32 cellular contexts compared by ENCODE assay signal in the genomic region with DNA sequence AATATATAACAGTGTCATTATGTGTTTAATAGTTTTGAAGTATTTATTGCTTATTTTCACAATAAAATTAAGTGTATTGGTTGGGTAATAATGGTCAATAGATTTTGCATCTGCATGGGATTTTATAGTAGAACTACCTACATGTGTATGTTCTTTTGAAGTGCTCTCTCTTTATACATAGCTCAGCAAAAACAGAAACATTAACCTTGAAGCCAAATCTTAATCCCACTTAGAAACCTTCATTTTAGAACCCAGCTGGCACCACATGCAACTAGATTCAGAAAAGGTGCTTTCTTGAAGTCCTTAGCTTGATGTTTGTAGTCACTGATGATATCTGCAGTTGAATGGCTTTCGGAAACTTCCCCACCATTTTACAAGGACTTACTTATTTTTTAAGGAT. TPM values are rescaled to one million over a fixed set of nuclear protein-coding genes. Genes with fewer than 3 reads are reported as not detected.
DNase-seq lines count a peak whose midpoint lies in the region; ATAC-seq and TF ChIP-seq lines count a peak whose summit lies in the region.
"Had no signal": no experiment of that assay in that cellular context is flagged by ENCODE, and none has a peak within 500 bp of the region (broad histone marks: within the 10 kb centered on the region; RNA-seq: fewer than 3 reads in every experiment).

No MANE protein-coding gene starts in this region.

- no peaks in the 10 kb centered on the region for H3K9me3 ChIP-seq in mammary epithelial cell (replicated peaks; ENCODE audit: insufficient read depth, low read length)
- H3K9me3 ChIP-seq: heart left ventricle, suprapubic skin, vagina had no signal

- H3K36me3 ChIP-seq in mammary epithelial cell (ENCODE audit: insufficient read depth, low read length) (no peaks in the 10 kb centered on the region), H7 (replicated peaks; ENCODE audit: control insufficient read depth, insufficient read depth, low read length) (no peaks in the 10 kb centered on the region)
- H3K36me3 ChIP-seq: brain microvascular endothelial cell, heart left ventricle, suprapubic skin, vagina had no signal

- H3K27ac ChIP-seq in mammary epithelial cell (ENCODE audit: insufficient read depth, low read depth, low read length), result no peak overlapping the region
- H3K27ac ChIP-seq: brain microvascular endothelial cell, skin epidermis, suprapubic skin, vagina had no signal

- H3K4me3 ChIP-seq in mammary epithelial cell (replicated peaks in 1 of 3; ENCODE audit: insufficient read depth in 1 of 3, low read depth in 2 of 3, low read length in 3 of 3) (no peak overlapping the region), H7 (ENCODE audit: insufficient read depth, low read depth, low read length) (no peak overlapping the region)
- H3K4me3 ChIP-seq: skin epidermis, suprapubic skin, vagina had no signal

- H3K36me3 Mint-ChIP-seq in MCF 10A (ENCODE audit: insufficient read depth, unreplicated experiment) (no peaks in the 10 kb centered on the region), endothelial cell (ENCODE audit: low read depth, unreplicated experiment) (peaks cover 4% of the 10 kb centered on the region), neural crest cell (ENCODE audit: low read depth) (peaks cover 2% of the 10 kb centered on the region), type B pancreatic cell (peaks cover 3% of the 10 kb centered on the region)
- H3K36me3 Mint-ChIP-seq: CD4-positive, CD25-positive, alpha-beta regulatory T cell; natural killer cell; stimulated activated naive B cell treated with anti-CD40 and anti-IgM and Interleukin-4, amounts not matched to agents 10 μg/mL and 1 μg/mL and 100 μg/mL, for 72 hours had no signal

- H3K4me3 Mint-ChIP-seq in MCF 10A (ENCODE audit: unreplicated experiment) (peak overlapping the region; percentile 66), endothelial cell (ENCODE audit: unreplicated experiment) (peak overlapping the region; percentile 24), neural crest cell (peak overlapping the region; percentile 95), type B pancreatic cell (peak overlapping the region; percentile 66)
- H3K4me3 Mint-ChIP-seq: activated CD8-positive, alpha-beta T cell treated with anti-CD3 and anti-CD28 coated beads for 36 hours; activated naive CD4-positive, alpha-beta T cell treated with anti-CD3 and anti-CD28 coated beads for 36 hours; CD4-positive, CD25-positive, alpha-beta regulatory T cell; natural killer cell; stimulated activated naive B cell treated with anti-CD40 and anti-IgM and Interleukin-4, amounts not matched to agents 10 μg/mL and 1 μg/mL and 100 μg/mL, for 72 hours; T-helper 2 cell treated with Interferon-gamma antibody and Interleukin-4, amounts not matched to agents 5 μg/mL and 100 μg/mL, for 36 hours had no signal

- no peaks in the 10 kb centered on the region for H3K9me3 Mint-ChIP-seq in MCF 10A (ENCODE audit: unreplicated experiment)
- H3K9me3 Mint-ChIP-seq in endothelial cell (ENCODE audit: unreplicated experiment), result no peaks in the 10 kb centered on the region
- no peaks in the 10 kb centered on the region for H3K9me3 Mint-ChIP-seq in neural crest cell
- H3K9me3 Mint-ChIP-seq in type B pancreatic cell, result no peaks in the 10 kb centered on the region
- H3K9me3 Mint-ChIP-seq: activated CD8-positive, alpha-beta T cell treated with anti-CD3 and anti-CD28 coated beads for 36 hours; activated naive CD4-positive, alpha-beta T cell treated with anti-CD3 and anti-CD28 coated beads for 36 hours; natural killer cell; stimulated activated naive B cell treated with anti-CD40 and anti-IgM and Interleukin-4, amounts not matched to agents 10 μg/mL and 1 μg/mL and 100 μg/mL, for 72 hours; T-helper 2 cell treated with Interferon-gamma antibody and Interleukin-4, amounts not matched to agents 5 μg/mL and 100 μg/mL, for 36 hours had no signal

- ATAC-seq in HG03139 (IDR thresholded peaks at IDR 0.05; ENCODE audit: unreplicated experiment) (no peak), GM21528 (IDR thresholded peaks at IDR 0.05; ENCODE audit: low FRiP score, unreplicated experiment) (no peak)
- ATAC-seq: activated CD8-positive, alpha-beta T cell treated with anti-CD3 and anti-CD28 coated beads for 36 hours; heart left ventricle; natural killer cell; Panc1; stimulated activated naive B cell treated with anti-CD40 and anti-IgM and Interleukin-4, amounts not matched to agents 10 μg/mL and 1 μg/mL and 100 μg/mL, for 72 hours had no signal

- no peak overlapping the region for H2AFZ ChIP-seq in mammary epithelial cell (ENCODE audit: low read depth, low read length)

- in situ Hi-C loops in mammary epithelial cell (cut with MboI; ENCODE audit: low sequenced_read_pairs in 2 of 2), result no loop called here

- BruUV-seq in MCF 10A (replicated peaks; lab: Mats Ljungman, UMichigan), result no TSS peak
- no TSS peak for BruUV-seq in mammary epithelial cell (replicated peaks; lab: Mats Ljungman, UMichigan)

- H3K4me2 ChIP-seq in mammary epithelial cell (ENCODE audit: insufficient read depth, low read depth, low read length), result no peak overlapping the region

- H3K27ac Mint-ChIP-seq in MCF 10A (ENCODE audit: low read depth, unreplicated experiment), result peak overlapping the region; percentile 80
- no peak overlapping the region for H3K27ac Mint-ChIP-seq in endothelial cell (ENCODE audit: unreplicated experiment)
- H3K27ac Mint-ChIP-seq in neural crest cell (ENCODE audit: unreplicated experiment), result no peak overlapping the region
- H3K27ac Mint-ChIP-seq in type B pancreatic cell, result no peak overlapping the region
- H3K27ac Mint-ChIP-seq: activated CD8-positive, alpha-beta T cell treated with anti-CD3 and anti-CD28 coated beads for 36 hours; activated naive CD4-positive, alpha-beta T cell treated with anti-CD3 and anti-CD28 coated beads for 36 hours; CD4-positive, CD25-positive, alpha-beta regulatory T cell; natural killer cell; stimulated activated naive B cell treated with anti-CD40 and anti-IgM and Interleukin-4, amounts not matched to agents 10 μg/mL and 1 μg/mL and 100 μg/mL, for 72 hours; T-helper 2 cell treated with Interferon-gamma antibody and Interleukin-4, amounts not matched to agents 5 μg/mL and 100 μg/mL, for 36 hours had no signal

- H3K4me1 Mint-ChIP-seq in MCF 10A (ENCODE audit: insufficient read depth, unreplicated experiment) (peaks cover 30% of the 10 kb centered on the region), endothelial cell (ENCODE audit: unreplicated experiment) (peaks cover 61% of the 10 kb centered on the region), neural crest cell (peaks cover 79% of the 10 kb centered on the region), type B pancreatic cell (ENCODE audit: unreplicated experiment) (peaks cover 44% of the 10 kb centered on the region)
- H3K4me1 Mint-ChIP-seq: natural killer cell had no signal

- H3K27me3 Mint-ChIP-seq in MCF 10A (ENCODE audit: insufficient read depth, unreplicated experiment) (no peaks in the 10 kb centered on the region), endothelial cell (ENCODE audit: unreplicated experiment) (peaks cover 2% of the 10 kb centered on the region), neural crest cell (ENCODE audit: low read depth) (no peaks in the 10 kb centered on the region), type B pancreatic cell (no peaks in the 10 kb centered on the region)

- CTCF ChIA-PET in MCF 10A (lab: Yijun Ruan, JAX), result interaction anchor here (0.9 to 7.2 kb wide), 7 partner anchors 10 to 204 kb away, joined by 3 to 49 read pairs (median 5); partner anchors contain the start of gene IL12A
- CTCF ChIA-PET in mammary epithelial cell (lab: Charles Lee; ENCODE audit: low non-redundant PET), result interaction anchor here (0.7 kb wide), 1 partner anchor 12 kb away, joined by 3 read pairs; no protein-coding TSS in a partner anchor

- H3K79me2 ChIP-seq in mammary epithelial cell (ENCODE audit: insufficient read depth, low read length), result peaks cover 95% of the 10 kb centered on the region

- H3K4me1 ChIP-seq in mammary epithelial cell (ENCODE audit: insufficient read depth, low read length), result peaks cover 69% of the 10 kb centered on the region

- POLR2A ChIA-PET in MCF 10A (lab: Yijun Ruan, JAX), result interaction anchor here (0.9 to 13.6 kb wide), 8 partner anchors 10 to 560 kb away, joined by 3 to 181 read pairs (median 20); no protein-coding TSS in a partner anchor

- intact Hi-C loops in MCF 10A (cut with micrococcal nuclease), result no loop called here
- intact Hi-C loops in mammary epithelial cell (cut with micrococcal nuclease), result loop anchor here (1.0 to 5.0 kb wide), 2 partner anchors 12 to 41 kb away; no protein-coding TSS in a partner anchor

- no peak for TF ChIP-seq CTCF in MCF 10A (IDR thresholded peaks at IDR 0.05; ENCODE audit: unreplicated experiment)
- TF ChIP-seq CTCF in mammary epithelial cell (conservative IDR thresholded peaks at IDR 0.05 in 1 of 2, IDR thresholded peaks at IDR 0.05 in 1 of 2; ENCODE audit: extremely low read depth in 1 of 2, insufficient read depth in 1 of 2, low read depth in 1 of 2, low read length in 2 of 2), result no peak
- TF ChIP-seq CTCF in endothelial cell (IDR thresholded peaks at IDR 0.05; ENCODE audit: unreplicated experiment), result no peak
- no peak for TF ChIP-seq CTCF in neural crest cell (conservative IDR thresholded peaks at IDR 0.05)
- no peak for TF ChIP-seq CTCF in type B pancreatic cell (conservative IDR thresholded peaks at IDR 0.05)

- no peak overlapping the region for H3K9ac ChIP-seq in mammary epithelial cell (ENCODE audit: insufficient read depth, low read length)

- DNase-seq in MCF 10A (ENCODE audit: unreplicated experiment), result no peak
- no peak for DNase-seq in mammary epithelial cell
- no peak for DNase-seq in endothelial cell (ENCODE audit: low spot score)
- DNase-seq in neural crest cell (ENCODE audit: low read depth, low spot score), result no peak
- no peak for DNase-seq in type B pancreatic cell (ENCODE audit: extremely low spot score, unreplicated experiment)
- DNase-seq in H7, result no peak
- DNase-seq: activated CD4-positive, alpha-beta T cell treated with anti-CD3 and anti-CD28 coated beads for 1 hour; activated CD8-positive, alpha-beta memory T cell treated with anti-CD3 and anti-CD28 coated beads, Interleukin-2, amount 50 U/mL, for 48 hours; activated CD8-positive, alpha-beta T cell treated with anti-CD3 and anti-CD28 coated beads for 36 hours; activated naive CD4-positive, alpha-beta T cell treated with anti-CD3 and anti-CD28 coated beads for 36 hours; brain microvascular endothelial cell; Calu3; CD4-positive, CD25-positive, alpha-beta regulatory T cell; DMS79; effector CD4-positive, alpha-beta T cell; GDM1; heart left ventricle; kidney; midbrain; natural killer cell; NCI-H1092; NCI-H1930; SIG-M5; stimulated activated naive B cell treated with anti-CD40 and anti-IgM and Interleukin-4, amounts not matched to agents 10 μg/mL and 1 μg/mL and 100 μg/mL, for 72 hours had no signal

- H3K27me3 ChIP-seq in mammary epithelial cell (ENCODE audit: insufficient read depth, low read length) (no peaks in the 10 kb centered on the region), H7 (ENCODE audit: control insufficient read depth, insufficient read depth, low read length) (no peaks in the 10 kb centered on the region)
- H3K27me3 ChIP-seq: brain microvascular endothelial cell, heart left ventricle, suprapubic skin, vagina had no signal

- dilution Hi-C loops in mammary epithelial cell (cut with HindIII; ENCODE audit: low sequenced_read_pairs), result no loop called here

- no peaks in the 10 kb centered on the region for H4K20me1 ChIP-seq in mammary epithelial cell (ENCODE audit: insufficient read depth, low read length)

- WGBS in mammary epithelial cell (ENCODE audit: low coverage, missing lambda C conversion rate), result 100% methylated on average over 1 of the region's 1 CpG

RNA-seq across cellular contexts. Expression of gene SCHIP1, which starts 2.1 kb away (rescaled TPM):
- total RNA-seq in MCF 10A (2022), result 1.2 and 5.9 TPM in 2 replicates
- total RNA-seq in mammary epithelial cell, result 1 to 10 TPM; 5.4 to 8.5 TPM
- 5.7 TPM for polyA plus RNA-seq in mammary epithelial cell
- polyA minus RNA-seq in mammary epithelial cell, result 1.2 TPM
- 102 TPM for total RNA-seq in endothelial cell (ENCODE audit: unreplicated experiment)
- 30.3 and 31.6 TPM in 2 replicates for total RNA-seq in neural crest cell
- total RNA-seq in type B pancreatic cell (ENCODE audit: low replicate concordance), result 0.43 and 13.3 TPM in 2 replicates
- 0.52 and 0.74 TPM in 2 replicates for total RNA-seq in H7 (2014; rRNA removed; shearing (Covaris generic))
- total RNA-seq: activated CD8-positive, alpha-beta T cell treated with anti-CD3 and anti-CD28 coated beads for 36 hours; activated naive CD4-positive, alpha-beta T cell treated with anti-CD3 and anti-CD28 coated beads for 36 hours; CD4-positive, CD25-positive, alpha-beta regulatory T cell; HT-29; natural killer cell had no signal
- polyA plus RNA-seq: CD4-positive, CD25-positive, alpha-beta regulatory T cell had no signal

Comparison
In these comparisons a context has a peak if more than half of its experiments do, and no peak if none do; other contexts are left out.
1. H3K4me3 Mint-ChIP-seq: peak in every context shown above with its lines; median percentile 95 in neural crest cell; 66 in MCF 10A; 66 in type B pancreatic cell; 24 in endothelial cell.